10 cellular contexts compared by ENCODE assay signal in the genomic region with DNA sequence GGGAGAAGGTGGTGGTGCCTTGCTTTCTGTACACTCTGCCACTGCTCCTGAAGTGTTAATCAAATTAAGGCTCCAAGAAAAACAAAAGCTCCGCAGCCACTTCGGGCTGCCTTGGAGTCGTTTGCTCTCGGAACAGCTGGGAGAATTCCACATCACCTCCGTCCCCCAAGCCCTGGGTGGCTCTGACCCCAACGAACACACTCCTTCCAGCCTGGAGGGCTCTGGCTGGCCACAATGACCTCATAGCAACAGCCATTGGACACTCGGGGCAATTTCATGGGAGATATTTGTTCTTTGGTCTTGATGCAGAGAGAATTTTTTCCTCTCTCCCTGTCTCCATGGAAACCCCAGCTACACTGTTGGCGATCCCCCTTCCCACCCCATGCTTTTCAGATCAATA. TPM values are rescaled to one million over a fixed set of nuclear protein-coding genes. Genes with fewer than 3 reads are reported as not detected.
A peak's percentile ranks its signal among the peaks of the same experiment; 100 is the strongest.
DNase-seq lines count a peak whose midpoint lies in the region; ATAC-seq, FAIRE-seq and TF ChIP-seq lines count a peak whose summit lies in the region.
"Had no signal": no experiment of that assay in that cellular context is flagged by ENCODE, and none has a peak within 500 bp of the region (broad histone marks: within the 10 kb centered on the region; RNA-seq: fewer than 3 reads in every experiment).

No MANE protein-coding gene starts in this region.

- intact Hi-C loops in left ventricle myocardium inferior (cut with micrococcal nuclease), result no loop called here
- intact Hi-C loops in left cardiac atrium (cut with DNase I), result no loop called here
- intact Hi-C loops in activated T-helper 2 cell treated with anti-CD3 and anti-CD28 coated beads, Interferon-gamma antibody, Interleukin-2, Interleukin-4, amounts not matched to agents 10 μg/mL and 5 μg/mL and 100 μg/mL, durations not matched to agents 14 hours and 24 hours and 36 hours (cut with micrococcal nuclease), result no loop called here

- peak overlapping the region; percentile 67 for H3K4me3 ChIP-seq in left ventricle myocardium inferior
- peak overlapping the region; percentile 38 for H3K4me3 ChIP-seq in choroid plexus epithelial cell (ENCODE audit: low read depth, low read length)
- H3K4me3 ChIP-seq in muscle layer of duodenum (ENCODE audit: low read depth in 1 of 2, low read length in 2 of 2), result peak overlapping the region; percentile 11 to 62

- no peaks in the 10 kb centered on the region for H3K4me1 Mint-ChIP-seq in activated T-helper 2 cell treated with anti-CD3 and anti-CD28 coated beads, Interferon-gamma antibody, Interleukin-2, Interleukin-4, amounts not matched to agents 10 μg/mL and 5 μg/mL and 100 μg/mL, durations not matched to agents 14 hours and 24 hours and 36 hours (ENCODE audit: low read depth)

- peaks cover 16% of the 10 kb centered on the region for H3K4me1 ChIP-seq in left ventricle myocardium inferior
- peaks cover 0 to 10% of the 10 kb centered on the region in 2 donors for H3K4me1 ChIP-seq in muscle layer of duodenum (ENCODE audit: control insufficient read depth in 1 of 2, insufficient read depth in 2 of 2, low read length in 2 of 2)

- FAIRE-seq in D721Med (lab: Jason Lieb, UNC), result no peak

- H3K27me3 ChIP-seq in left ventricle myocardium inferior (ENCODE audit: low read depth), result peaks cover 85% of the 10 kb centered on the region
- peaks cover 18% of the 10 kb centered on the region for H3K27me3 ChIP-seq in muscle layer of duodenum (ENCODE audit: low read depth, low read length)

- H3K27ac Mint-ChIP-seq in activated T-helper 2 cell treated with anti-CD3 and anti-CD28 coated beads, Interferon-gamma antibody, Interleukin-2, Interleukin-4, amounts not matched to agents 10 μg/mL and 5 μg/mL and 100 μg/mL, durations not matched to agents 14 hours and 24 hours and 36 hours, result no peak overlapping the region

- TF ChIP-seq CTCF in left ventricle myocardium inferior (IDR thresholded peaks at IDR 0.05; ENCODE audit: borderline replicate concordance) (no peak), choroid plexus epithelial cell (conservative IDR thresholded peaks at IDR 0.05; ENCODE audit: low read depth, low read length) (no peak), D721Med (IDR thresholded peaks at IDR 0.05; ENCODE audit: insufficient read depth, missing control alignments) (no peak)

- H3K9me3 ChIP-seq in left ventricle myocardium inferior (replicated peaks), result no peaks in the 10 kb centered on the region
- no peaks in the 10 kb centered on the region for H3K9me3 ChIP-seq in muscle layer of duodenum (ENCODE audit: control insufficient read depth in 1 of 2, low read length in 2 of 2)
- H3K9me3 ChIP-seq: heart right ventricle had no signal

- H3K4me3 Mint-ChIP-seq in activated T-helper 2 cell treated with anti-CD3 and anti-CD28 coated beads, Interferon-gamma antibody, Interleukin-2, Interleukin-4, amounts not matched to agents 10 μg/mL and 5 μg/mL and 100 μg/mL, durations not matched to agents 14 hours and 24 hours and 36 hours (ENCODE audit: low read depth), result no peak overlapping the region

- no peaks in the 10 kb centered on the region for H3K36me3 ChIP-seq in left ventricle myocardium inferior
- H3K36me3 ChIP-seq in muscle layer of duodenum (ENCODE audit: control insufficient read depth in 1 of 2, insufficient read depth in 2 of 2, low read length in 2 of 2), result no peaks in the 10 kb centered on the region
- H3K36me3 ChIP-seq: heart right ventricle had no signal

- no peak for ATAC-seq in left cardiac atrium

- H3K27me3 Mint-ChIP-seq in activated T-helper 2 cell treated with anti-CD3 and anti-CD28 coated beads, Interferon-gamma antibody, Interleukin-2, Interleukin-4, amounts not matched to agents 10 μg/mL and 5 μg/mL and 100 μg/mL, durations not matched to agents 14 hours and 24 hours and 36 hours (ENCODE audit: low read depth), result peaks cover 62% of the 10 kb centered on the region

- no peak for DNase-seq in left ventricle myocardium inferior
- no peak for DNase-seq in left cardiac atrium
- DNase-seq in choroid plexus epithelial cell (ENCODE audit: low read depth), result peak; percentile 18
- DNase-seq in D721Med (ENCODE audit: insufficient read length, low spot score), result no peak
- no peak for DNase-seq in hypothalamus (lab: John Stamatoyannopoulos, UW)
- no peak for DNase-seq in D341Med (ENCODE audit: low spot score)
- DNase-seq in activated T-helper 2 cell treated with anti-CD3 and anti-CD28 coated beads, Interferon-gamma antibody, Interleukin-2, Interleukin-4, amounts not matched to agents 10 μg/mL and 5 μg/mL and 100 μg/mL, durations not matched to agents 14 hours and 24 hours and 36 hours (ENCODE audit: low spot score), result no peak
- DNase-seq: heart right ventricle, NCI-H446 had no signal

- no peaks in the 10 kb centered on the region for H3K9me3 Mint-ChIP-seq in activated T-helper 2 cell treated with anti-CD3 and anti-CD28 coated beads, Interferon-gamma antibody, Interleukin-2, Interleukin-4, amounts not matched to agents 10 μg/mL and 5 μg/mL and 100 μg/mL, durations not matched to agents 14 hours and 24 hours and 36 hours

- H3K27ac ChIP-seq in left ventricle myocardium inferior (replicated peaks), result no peak overlapping the region
- H3K27ac ChIP-seq in muscle layer of duodenum (ENCODE audit: low read length), result no peak overlapping the region
- H3K27ac ChIP-seq: heart right ventricle had no signal

- H3K36me3 Mint-ChIP-seq in activated T-helper 2 cell treated with anti-CD3 and anti-CD28 coated beads, Interferon-gamma antibody, Interleukin-2, Interleukin-4, amounts not matched to agents 10 μg/mL and 5 μg/mL and 100 μg/mL, durations not matched to agents 14 hours and 24 hours and 36 hours (ENCODE audit: low read depth), result no peaks in the 10 kb centered on the region

RNA-seq across cellular contexts. Expression of gene WNT4, which starts 1.4 kb away (rescaled TPM):
- total RNA-seq in left ventricle myocardium inferior (not detected), left cardiac atrium (under 1 TPM in 1 of 2 donors, not detected in 1; 0.18 TPM)
- not detected in 2 replicates for total RNA-seq in activated T-helper 2 cell treated with anti-CD3 and anti-CD28 coated beads, Interferon-gamma antibody, Interleukin-2, Interleukin-4, amounts not matched to agents 10 μg/mL and 5 μg/mL and 100 μg/mL, durations not matched to agents 14 hours and 24 hours and 36 hours
